Comparison of ENCODE assay signal across 8 cellular contexts in the genomic region with DNA sequence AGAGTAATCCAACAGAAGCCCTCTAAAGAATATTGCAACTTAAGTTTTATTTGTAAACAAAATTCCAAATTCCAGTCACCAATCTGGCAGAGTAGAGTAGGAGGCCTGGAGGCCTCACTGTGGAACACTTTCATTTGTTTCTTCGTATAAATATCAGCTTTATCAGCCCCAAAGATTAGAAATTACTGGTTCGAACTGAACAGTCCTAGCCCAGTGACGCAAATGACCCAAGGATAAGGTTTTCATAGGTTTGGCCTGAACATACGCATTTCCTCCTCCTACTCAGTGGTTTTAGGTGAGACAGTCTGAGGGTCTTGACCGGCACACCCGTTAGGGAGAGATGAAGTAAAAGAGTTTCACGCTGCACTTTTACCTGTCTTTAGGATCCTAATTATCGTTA. TPM values are rescaled to one million over a fixed set of nuclear protein-coding genes. Genes with fewer than 3 reads are reported as not detected.
DNase-seq lines count a peak whose midpoint lies in the region; ATAC-seq, FAIRE-seq and TF ChIP-seq lines count a peak whose summit lies in the region.

No MANE protein-coding gene starts in this region.

- no peak for TF ChIP-seq POLR2A in A549 (IDR thresholded peaks at IDR 0.05; ENCODE audit: low read length)

- CTCF ChIA-PET in A549 (lab: Yijun Ruan, JAX) = interaction anchor here (1.0 to 1.4 kb wide), 3 partner anchors 12 to 19 kb away, joined by 4 to 6 read pairs (median 6); no protein-coding TSS in a partner anchor

- FAIRE-seq in A549 (lab: Jason Lieb, UNC) = no peak

- H3K4me3 ChIP-seq in A549 (peak overlapping the region; percentile 97), HUES6 (ENCODE audit: low read depth, low read length) (peak overlapping the region; percentile 99), coronary artery (peak overlapping the region; percentile 82), muscle layer of duodenum (ENCODE audit: low read depth in 1 of 2, low read length in 2 of 2) (peak overlapping the region; percentile 70 to 80)

- TF ChIP-seq EP300 in A549 (IDR thresholded peaks at IDR 0.05) = no peak

- no peak for TF ChIP-seq RAD21 in A549 (conservative IDR thresholded peaks at IDR 0.05 in 1 of 2, IDR thresholded peaks at IDR 0.05 in 1 of 2)

- ATAC-seq in A549 (no peak), HG02970 (IDR thresholded peaks at IDR 0.05; ENCODE audit: low FRiP score, unreplicated experiment) (no peak), HG02973 (IDR thresholded peaks at IDR 0.05; ENCODE audit: unreplicated experiment) (no peak)

- H3K4me2 ChIP-seq in A549 = peak overlapping the region; percentile 89

- POLR2A ChIA-PET in A549 (lab: Yijun Ruan, JAX) = interaction anchor here (0.6 kb wide), 1 partner anchor 62 kb away, joined by 4 read pairs; no protein-coding TSS in a partner anchor

- DNase-seq in A549 (ENCODE audit: low read depth in 1 of 2, low spot score in 1 of 2) = no peak
- no peak for DNase-seq in coronary artery (ENCODE audit: low spot score)
- DNase-seq in NCI-H1092 (lab: John Stamatoyannopoulos, UW) = no peak
- DNase-seq in GM03348 (ENCODE audit: low spot score) = no peak

- 67% methylated on average over 8 of the region's 8 CpGs for WGBS in A549 (ENCODE audit: missing lambda C conversion rate)

- H3K9me3 ChIP-seq in A549 = no peaks in the 10 kb centered on the region
- no peaks in the 10 kb centered on the region for H3K9me3 ChIP-seq in HUES6 (ENCODE audit: control insufficient read depth, insufficient read depth, low read depth, low read length)
- H3K9me3 ChIP-seq in muscle layer of duodenum (ENCODE audit: control insufficient read depth in 1 of 2, low read length in 2 of 2) = no peaks in the 10 kb centered on the region

- peak overlapping the region; percentile 97 to 98 for H3K27ac ChIP-seq in A549
- no peak overlapping the region for H3K27ac ChIP-seq in HUES6 (ENCODE audit: low read depth, low read length)
- peak overlapping the region; percentile 32 to 40 for H3K27ac ChIP-seq in coronary artery
- peak overlapping the region; percentile 61 for H3K27ac ChIP-seq in muscle layer of duodenum (ENCODE audit: low read length)

- H3K4me1 ChIP-seq in A549 (peaks cover 46% of the 10 kb centered on the region), HUES6 (ENCODE audit: control insufficient read depth, insufficient read depth, low read length) (peaks cover 12% of the 10 kb centered on the region), muscle layer of duodenum (ENCODE audit: control insufficient read depth in 1 of 2, insufficient read depth in 2 of 2, low read length in 2 of 2) (peaks cover 0 to 34% of the 10 kb centered on the region in 2 donors)

- H3K27me3 ChIP-seq in HUES6 (ENCODE audit: control insufficient read depth, insufficient read depth, low read length) (no peaks in the 10 kb centered on the region), muscle layer of duodenum (ENCODE audit: low read depth, low read length) (no peaks in the 10 kb centered on the region)

- H3K9ac ChIP-seq in HUES6 (ENCODE audit: low read length) = no peak overlapping the region

- H3K36me3 ChIP-seq in HUES6 (ENCODE audit: control insufficient read depth, insufficient read depth, low read length) (no peaks in the 10 kb centered on the region), muscle layer of duodenum (ENCODE audit: control insufficient read depth in 1 of 2, insufficient read depth in 2 of 2, low read length in 2 of 2) (no peaks in the 10 kb centered on the region)

- no peak for TF ChIP-seq CTCF in A549 (IDR thresholded peaks at IDR 0.05)
- no peak for TF ChIP-seq CTCF in coronary artery (IDR thresholded peaks at IDR 0.05)

TF ChIP-seq in A549, 52 proteins besides CTCF, POLR2A, EP300 and RAD21:
- TF ChIP-seq CBX2 (IDR thresholded peaks at IDR 0.05; ENCODE audit: borderline replicate concordance, low read depth) = no peak
- TF ChIP-seq KDM5A (IDR thresholded peaks at IDR 0.05) = no peak
- no peak for TF ChIP-seq ZC3H11A (IDR thresholded peaks at IDR 0.05)
- TF ChIP-seq FOXS1 (CRISPR knock-in tag; IDR thresholded peaks at IDR 0.05) = no peak
- TF ChIP-seq FOSL2 (IDR thresholded peaks at IDR 0.05) = no peak
- no peak for TF ChIP-seq FOSL2 (CRISPR knock-in tag; IDR thresholded peaks at IDR 0.05)
- no peak for TF ChIP-seq CHD2 (IDR thresholded peaks at IDR 0.05; ENCODE audit: low read length, partially characterized antibody)
- TF ChIP-seq ZNF302 (CRISPR knock-in tag; IDR thresholded peaks at IDR 0.05) = no peak
- TF ChIP-seq, protein P1, sequence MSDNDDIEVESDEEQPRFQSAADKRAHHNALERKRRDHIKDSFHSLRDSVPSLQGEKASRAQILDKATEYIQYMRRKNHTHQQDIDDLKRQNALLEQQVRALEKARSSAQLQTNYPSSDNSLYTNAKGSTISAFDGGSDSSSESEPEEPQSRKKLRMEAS (IDR thresholded peaks at IDR 0.05) = no peak
- no peak for TF ChIP-seq NFE2L2 (conservative IDR thresholded peaks at IDR 0.05; ENCODE audit: low read length)
- TF ChIP-seq BHLHE40 (IDR thresholded peaks at IDR 0.05; ENCODE audit: low read depth, low read length) = no peak
- no peak for TF ChIP-seq HEYL (CRISPR knock-in tag; IDR thresholded peaks at IDR 0.05)
- TF ChIP-seq, protein P2, sequence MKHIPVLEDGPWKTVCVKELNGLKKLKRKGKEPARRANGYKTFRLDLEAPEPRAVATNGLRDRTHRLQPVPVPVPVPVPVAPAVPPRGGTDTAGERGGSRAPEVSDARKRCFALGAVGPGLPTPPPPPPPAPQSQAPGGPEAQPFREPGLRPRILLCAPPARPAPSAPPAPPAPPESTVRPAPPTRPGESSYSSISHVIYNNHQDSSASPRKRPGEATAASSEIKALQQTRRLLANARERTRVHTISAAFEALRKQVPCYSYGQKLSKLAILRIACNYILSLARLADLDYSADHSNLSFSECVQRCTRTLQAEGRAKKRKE (CRISPR knock-in tag; IDR thresholded peaks at IDR 0.05; ENCODE audit: low read depth) = no peak
- no peak for TF ChIP-seq POLR2AphosphoS2 (conservative IDR thresholded peaks at IDR 0.05; ENCODE audit: low read length)
- no peak for TF ChIP-seq CEBPB (IDR thresholded peaks at IDR 0.05)

RNA-seq across cellular contexts. Expression of a gene that starts 1.7 kb away (rescaled TPM):
- 57.1 and 105 TPM in 2 replicates for polyA plus RNA-seq in A549 (2011; rRNA removed)
- polyA plus RNA-seq in A549 (2012; cell fraction: cytosol; rRNA removed) = 72.4 and 91.1 TPM in 2 replicates
- polyA plus RNA-seq in A549 (2012; cell fraction: nucleus; rRNA removed) = 197 and 207 TPM in 2 replicates
- 56.0 to 56.4 TPM (median 56.0 TPM) in 3 replicates for polyA plus RNA-seq in A549 (2017; fragmentation: RNase III; extraction: RNeasy Plus Mini Kit Qiagen cat#74134 plus additional on column Dnase treatment)
- polyA minus RNA-seq in A549 (2011; rRNA and poly(A)+ RNA removed) = 176 and 179 TPM in 2 replicates

RNA-seq across cellular contexts. Expression of a gene that starts 28.3 kb away (rescaled TPM):
- polyA plus RNA-seq in A549 (2011; rRNA removed) (not detected in 2 replicates), A549 (2017; fragmentation: RNase III; extraction: RNeasy Plus Mini Kit Qiagen cat#74134 plus additional on column Dnase treatment) (not detected in 3 replicates)
- 0.06 and 0.08 TPM in 2 replicates for polyA plus RNA-seq in A549 (2012; cell fraction: cytosol; rRNA removed)
- polyA plus RNA-seq in A549 (2012; cell fraction: nucleus; rRNA removed) = not detected in 2 replicates
- polyA minus RNA-seq in A549 (2011; rRNA and poly(A)+ RNA removed) = not detected in 2 replicates

RNA-seq across cellular contexts. Expression of a gene that starts 38.8 kb away (rescaled TPM):
- polyA plus RNA-seq in A549 (2011; rRNA removed) = 0.94 and 1.5 TPM in 2 replicates
- 4.3 and 7.2 TPM in 2 replicates for polyA plus RNA-seq in A549 (2012; cell fraction: cytosol; rRNA removed)
- 15.2 and 17.0 TPM in 2 replicates for polyA plus RNA-seq in A549 (2012; cell fraction: nucleus; rRNA removed)
- 4.3 to 4.9 TPM (median 4.7 TPM) in 3 replicates for polyA plus RNA-seq in A549 (2017; fragmentation: RNase III; extraction: RNeasy Plus Mini Kit Qiagen cat#74134 plus additional on column Dnase treatment)
- polyA minus RNA-seq in A549 (2011; rRNA and poly(A)+ RNA removed) = 1.2 and 2.7 TPM in 2 replicates
